In the genomic region with DNA sequence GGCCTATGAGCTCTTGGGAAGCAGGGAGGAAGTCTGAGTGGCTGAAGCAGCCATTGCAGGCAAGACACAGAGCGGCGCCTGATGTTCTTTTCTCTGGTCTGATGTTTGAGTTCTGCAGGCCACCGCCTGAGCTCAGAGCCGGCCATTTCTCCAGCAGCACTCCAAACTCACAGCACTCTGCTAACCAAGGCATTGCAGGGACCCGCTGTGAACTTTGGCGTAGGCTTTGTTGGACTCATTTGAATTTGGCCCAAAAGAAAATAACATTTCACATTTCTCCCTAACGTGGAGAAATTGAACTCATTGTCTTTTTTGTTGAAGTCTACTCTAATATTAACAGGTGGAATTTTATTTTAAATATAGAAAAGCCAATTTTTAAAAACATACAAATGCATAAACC, we compare ENCODE assay signal across 34 cellular contexts.
"Had no signal": no experiment of that assay in that cellular context is flagged by ENCODE, and none has a peak within 500 bp of the region (broad histone marks: within the 10 kb centered on the region; RNA-seq: fewer than 3 reads in every experiment).

No MANE protein-coding gene starts in this region.

- H3K4me1 Mint-ChIP-seq: naive B cell; neural crest cell; stimulated activated memory B cell treated with anti-CD40 and anti-IgM and Interleukin-4, amounts not matched to agents 10 μg/mL and 1 μg/mL and 100 μg/mL, for 72 hours had no signal

- H3K4me3 Mint-ChIP-seq: naive B cell; naive thymus-derived CD8-positive, alpha-beta T cell; natural killer cell treated with Interleukin-12 subunit alpha and Interleukin-12 subunit beta and Interleukin-15 and Interleukin-18, amount 100 ng/mL, for 72 hours; nephron progenitor cell; neural crest cell; stimulated activated memory B cell treated with anti-CD40 and anti-IgM and Interleukin-4, amounts not matched to agents 10 μg/mL and 1 μg/mL and 100 μg/mL, for 72 hours; stimulated activated naive CD8-positive, alpha-beta T cell treated with anti-CD3 and anti-CD28 coated beads, Interleukin-15, amount 100 ng/mL, for 72 hours had no signal

- H3K4me2 ChIP-seq: smooth muscle cell had no signal

- H2AFZ ChIP-seq: parathyroid adenoma had no signal

- H3K4me3 ChIP-seq: ovary, psoas muscle, right lobe of liver, skin epidermis, smooth muscle cell, spleen, suprapubic skin, thoracic aorta, thyroid gland, tibial nerve, upper lobe of left lung, vagina had no signal

- H3K9me3 ChIP-seq: neutrophil, ovary, psoas muscle, right lobe of liver, spleen, suprapubic skin, thoracic aorta, thyroid gland, tibial nerve, upper lobe of left lung, vagina had no signal

- H3K9me3 Mint-ChIP-seq: naive B cell; naive thymus-derived CD8-positive, alpha-beta T cell; natural killer cell treated with Interleukin-12 subunit alpha and Interleukin-12 subunit beta and Interleukin-15 and Interleukin-18, amount 100 ng/mL, for 72 hours; nephron progenitor cell; neural crest cell; stimulated activated memory B cell treated with anti-CD40 and anti-IgM and Interleukin-4, amounts not matched to agents 10 μg/mL and 1 μg/mL and 100 μg/mL, for 72 hours; stimulated activated naive CD8-positive, alpha-beta T cell treated with anti-CD3 and anti-CD28 coated beads, Interleukin-15, amount 100 ng/mL, for 72 hours had no signal

- H3K27me3 ChIP-seq: neutrophil, ovary, right lobe of liver, spleen, suprapubic skin, thyroid gland, tibial nerve, upper lobe of left lung, vagina had no signal

- H3K27me3 Mint-ChIP-seq: naive B cell; naive thymus-derived CD8-positive, alpha-beta T cell; natural killer cell treated with Interleukin-12 subunit alpha and Interleukin-12 subunit beta and Interleukin-15 and Interleukin-18, amount 100 ng/mL, for 72 hours; progenitor cell of endocrine pancreas; stimulated activated memory B cell treated with anti-CD40 and anti-IgM and Interleukin-4, amounts not matched to agents 10 μg/mL and 1 μg/mL and 100 μg/mL, for 72 hours; stimulated activated naive CD8-positive, alpha-beta T cell treated with anti-CD3 and anti-CD28 coated beads, Interleukin-15, amount 100 ng/mL, for 72 hours had no signal

- H3K36me3 ChIP-seq: neutrophil, ovary, right lobe of liver, suprapubic skin, thoracic aorta, thyroid gland, tibial nerve, upper lobe of left lung, vagina had no signal

- H3K27ac Mint-ChIP-seq: naive B cell; natural killer cell treated with Interleukin-12 subunit alpha and Interleukin-12 subunit beta and Interleukin-15 and Interleukin-18, amount 100 ng/mL, for 72 hours; nephron progenitor cell; progenitor cell of endocrine pancreas; stimulated activated memory B cell treated with anti-CD40 and anti-IgM and Interleukin-4, amounts not matched to agents 10 μg/mL and 1 μg/mL and 100 μg/mL, for 72 hours had no signal

- H3K79me2 ChIP-seq: parathyroid adenoma had no signal

- ATAC-seq: naive thymus-derived CD8-positive, alpha-beta T cell; natural killer cell treated with Interleukin-12 subunit alpha and Interleukin-12 subunit beta and Interleukin-15 and Interleukin-18, amount 100 ng/mL, for 72 hours; psoas muscle; right cardiac atrium; right lobe of liver; stimulated activated memory B cell treated with anti-CD40 and anti-IgM and Interleukin-4, amounts not matched to agents 10 μg/mL and 1 μg/mL and 100 μg/mL, for 72 hours; stimulated activated naive CD8-positive, alpha-beta T cell treated with anti-CD3 and anti-CD28 coated beads, Interleukin-15, amount 100 ng/mL, for 72 hours; stimulated activated naive CD8-positive, alpha-beta T cell treated with anti-CD3 and anti-CD28 coated beads, Interleukin-15, Interleukin-2, amounts not matched to agents 100 U/mL and 50 U/mL, for 24 hours had no signal

- H3K36me3 Mint-ChIP-seq: natural killer cell treated with Interleukin-12 subunit alpha and Interleukin-12 subunit beta and Interleukin-15 and Interleukin-18, amount 100 ng/mL, for 72 hours had no signal

- DNase-seq: naive B cell; naive thymus-derived CD8-positive, alpha-beta T cell; nephron progenitor cell; nucleus accumbens; ovary; posterior cingulate gyrus; psoas muscle; right lobe of liver; spleen; stimulated activated CD4-positive, alpha-beta T cell treated with anti-CD3 and anti-CD28 coated beads, Interleukin-12 subunit alpha, Interleukin-12 subunit beta, amount 100 ng/mL, for 4 hours; stimulated activated CD4-positive, alpha-beta T cell treated with anti-CD3 and anti-CD28 coated beads, Interleukin-1b, Interleukin-23, amount 100 ng/mL, for 48 hours; stimulated activated CD4-positive, alpha-beta T cell treated with anti-CD3 and anti-CD28 coated beads, Interleukin-4, amount 100 ng/mL, for 1 hour; stimulated activated CD4-positive, alpha-beta T cell treated with anti-CD3 and anti-CD28 coated beads, Interleukin-4, amount 100 ng/mL, for 4 hours; stimulated activated CD8-positive, alpha-beta memory T cell treated with anti-CD3 and anti-CD28 coated beads, Interleukin-4, amount 100 ng/mL, for 48 hours; stimulated activated naive CD4-positive, alpha-beta T cell; stimulated activated naive CD8-positive, alpha-beta T cell treated with anti-CD3 and anti-CD28 coated beads, Interleukin-15, amount 100 ng/mL, for 72 hours; stimulated activated naive CD8-positive, alpha-beta T cell treated with anti-CD3 and anti-CD28 coated beads, Interleukin-15, Interleukin-2, amounts not matched to agents 100 U/mL and 50 U/mL, for 24 hours; substantia nigra; thyroid gland; trophoblast cell; upper lobe of left lung had no signal

- H3K27ac ChIP-seq: neutrophil, ovary, parathyroid adenoma, psoas muscle, right lobe of liver, skin epidermis, spleen, suprapubic skin, thoracic aorta, thyroid gland, tibial nerve, upper lobe of left lung, vagina had no signal

- H3K4me1 ChIP-seq: psoas muscle, right lobe of liver, spleen, suprapubic skin, thyroid gland, tibial nerve, upper lobe of left lung, vagina had no signal
